ENCODE assay signal across 30 cellular contexts in the genomic region with DNA sequence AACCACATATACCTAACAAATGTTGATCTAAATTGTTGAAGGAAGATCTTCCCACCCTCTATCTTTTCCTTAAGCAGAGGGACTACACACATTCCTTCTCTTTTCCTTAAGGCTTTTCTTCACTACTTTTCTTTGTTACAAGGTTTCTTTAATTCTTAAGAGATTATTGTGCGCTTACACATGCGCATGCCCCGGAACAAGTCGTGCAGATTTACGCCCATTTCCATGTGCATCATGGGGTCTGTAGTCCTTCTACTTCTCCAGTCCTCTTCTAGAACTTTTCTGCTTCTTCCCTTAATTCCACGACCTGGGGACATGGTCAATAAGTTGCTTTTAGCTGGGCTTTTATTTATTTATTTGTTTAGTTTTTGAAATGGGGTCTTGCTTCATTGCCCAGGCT. TPM values are rescaled to one million over a fixed set of nuclear protein-coding genes. Genes with fewer than 3 reads are reported as not detected.
"Had no signal": no experiment of that assay in that cellular context is flagged by ENCODE, and none has a peak within 500 bp of the region (broad histone marks: within the 10 kb centered on the region; RNA-seq: fewer than 3 reads in every experiment).

No MANE protein-coding gene starts in this region.

- ATAC-seq: stimulated activated effector memory CD8-positive, alpha-beta T cell treated with anti-CD3 and anti-CD28 coated beads, Interleukin-12 subunit alpha, Interleukin-12 subunit beta, amount 100 ng/mL, for 72 hours; stimulated activated memory B cell treated with anti-CD40 and anti-IgM and Interleukin-4, amounts not matched to agents 10 μg/mL and 1 μg/mL and 100 μg/mL, for 72 hours; stimulated activated naive B cell treated with anti-CD40 and anti-IgM and Interleukin-4, amounts not matched to agents 10 μg/mL and 1 μg/mL and 100 μg/mL, for 72 hours; stimulated activated naive CD8-positive, alpha-beta T cell treated with anti-CD3 and anti-CD28 coated beads, Interleukin-15, amount 100 ng/mL, for 72 hours; stimulated activated naive CD8-positive, alpha-beta T cell treated with anti-CD3 and anti-CD28 coated beads, Interleukin-15, Interleukin-2, amounts not matched to agents 100 U/mL and 50 U/mL, for 24 hours; upper lobe of right lung had no signal

- H3K27ac Mint-ChIP-seq: stimulated activated effector memory CD8-positive, alpha-beta T cell treated with anti-CD3 and anti-CD28 coated beads, Interleukin-12 subunit alpha, Interleukin-12 subunit beta, amount 100 ng/mL, for 72 hours; stimulated activated memory B cell treated with anti-CD40 and anti-IgM and Interleukin-4, amounts not matched to agents 10 μg/mL and 1 μg/mL and 100 μg/mL, for 72 hours; stimulated activated naive B cell treated with anti-CD40 and anti-IgM and Interleukin-4, amounts not matched to agents 10 μg/mL and 1 μg/mL and 100 μg/mL, for 72 hours; stimulated activated naive CD8-positive, alpha-beta T cell treated with anti-CD3 and anti-CD28 coated beads, Interleukin-15, amount 100 ng/mL, for 72 hours; stimulated activated naive CD8-positive, alpha-beta T cell treated with anti-CD3 and anti-CD28 coated beads, Interleukin-15, Interleukin-2, amounts not matched to agents 100 ng/mL and 50 ng/mL, for 24 hours; type B pancreatic cell had no signal

- H3K36me3 ChIP-seq: stomach, suprapubic skin, thoracic aorta, thyroid gland, tibial artery, tibial nerve, transverse colon, upper lobe of left lung, upper lobe of right lung, uterus, vagina had no signal

- H3K36me3 Mint-ChIP-seq: stimulated activated effector memory CD8-positive, alpha-beta T cell treated with anti-CD3 and anti-CD28 coated beads, Interleukin-12 subunit alpha, Interleukin-12 subunit beta, amount 100 ng/mL, for 72 hours; stimulated activated memory B cell treated with anti-CD40 and anti-IgM and Interleukin-4, amounts not matched to agents 10 μg/mL and 1 μg/mL and 100 μg/mL, for 72 hours; stimulated activated naive B cell treated with anti-CD40 and anti-IgM and Interleukin-4, amounts not matched to agents 10 μg/mL and 1 μg/mL and 100 μg/mL, for 72 hours; type B pancreatic cell had no signal

- H3K4me1 ChIP-seq: upper lobe of right lung had no signal

- DNase-seq: stimulated activated CD4-positive, alpha-beta T cell treated with anti-CD3 and anti-CD28 coated beads, Interleukin-2, amount 100 ng/mL, for 48 hours; stimulated activated CD4-positive, alpha-beta T cell treated with anti-CD3 and anti-CD28 coated beads, Interleukin-4, amount 100 ng/mL, for 1 hour; stimulated activated CD4-positive, alpha-beta T cell treated with anti-CD3 and anti-CD28 coated beads, Interleukin-4, amount 100 ng/mL, for 24 hours; stimulated activated CD4-positive, alpha-beta T cell treated with anti-CD3 and anti-CD28 coated beads, Interleukin-4, amount 100 ng/mL, for 4 hours; stimulated activated CD8-positive, alpha-beta memory T cell treated with anti-CD3 and anti-CD28 coated beads, Interleukin-4, amount 100 ng/mL, for 48 hours; stimulated activated naive B cell treated with anti-CD40 and anti-IgM and Interleukin-4, amounts not matched to agents 10 μg/mL and 1 μg/mL and 100 μg/mL, for 72 hours; stimulated activated naive CD4-positive, alpha-beta T cell; stimulated activated naive CD4-positive, alpha-beta T cell treated with Interleukin-2 at 50 U/mL for 16 hours; stimulated activated naive CD8-positive, alpha-beta T cell treated with anti-CD3 and anti-CD28 coated beads, Interleukin-15, amount 100 ng/mL, for 72 hours; stimulated activated naive CD8-positive, alpha-beta T cell treated with anti-CD3 and anti-CD28 coated beads, Interleukin-15, Interleukin-2, amounts not matched to agents 100 U/mL and 50 U/mL, for 24 hours; stomach; substantia nigra; testis; thyroid gland; tibial artery; transverse colon; trophoblast cell; upper lobe of left lung; upper lobe of right lung; uterus had no signal

- FAIRE-seq: urothelium cell line had no signal

- H3K4me3 ChIP-seq: stomach, suprapubic skin, testis, thoracic aorta, thyroid gland, tibial artery, tibial nerve, transverse colon, upper lobe of left lung, upper lobe of right lung, uterus, vagina had no signal

- H3K9me3 Mint-ChIP-seq: stimulated activated effector memory CD8-positive, alpha-beta T cell treated with anti-CD3 and anti-CD28 coated beads, Interleukin-12 subunit alpha, Interleukin-12 subunit beta, amount 100 ng/mL, for 72 hours; stimulated activated memory B cell treated with anti-CD40 and anti-IgM and Interleukin-4, amounts not matched to agents 10 μg/mL and 1 μg/mL and 100 μg/mL, for 72 hours; stimulated activated naive B cell treated with anti-CD40 and anti-IgM and Interleukin-4, amounts not matched to agents 10 μg/mL and 1 μg/mL and 100 μg/mL, for 72 hours; stimulated activated naive CD8-positive, alpha-beta T cell treated with anti-CD3 and anti-CD28 coated beads, Interleukin-15, amount 100 ng/mL, for 72 hours; stimulated activated naive CD8-positive, alpha-beta T cell treated with anti-CD3 and anti-CD28 coated beads, Interleukin-15, Interleukin-2, amounts not matched to agents 100 ng/mL and 50 ng/mL, for 24 hours; type B pancreatic cell had no signal

- H3K27ac ChIP-seq: stomach, suprapubic skin, testis, thoracic aorta, thyroid gland, tibial artery, tibial nerve, transverse colon, upper lobe of left lung, upper lobe of right lung, uterus, vagina had no signal

- H3K4me3 Mint-ChIP-seq: stimulated activated effector memory CD8-positive, alpha-beta T cell treated with anti-CD3 and anti-CD28 coated beads, Interleukin-12 subunit alpha, Interleukin-12 subunit beta, amount 100 ng/mL, for 72 hours; stimulated activated memory B cell treated with anti-CD40 and anti-IgM and Interleukin-4, amounts not matched to agents 10 μg/mL and 1 μg/mL and 100 μg/mL, for 72 hours; stimulated activated naive B cell treated with anti-CD40 and anti-IgM and Interleukin-4, amounts not matched to agents 10 μg/mL and 1 μg/mL and 100 μg/mL, for 72 hours; stimulated activated naive CD8-positive, alpha-beta T cell treated with anti-CD3 and anti-CD28 coated beads, Interleukin-15, amount 100 ng/mL, for 72 hours; stimulated activated naive CD8-positive, alpha-beta T cell treated with anti-CD3 and anti-CD28 coated beads, Interleukin-15, Interleukin-2, amounts not matched to agents 100 ng/mL and 50 ng/mL, for 24 hours had no signal

- H3K27me3 ChIP-seq: testis, thyroid gland, uterus, vagina had no signal

- H3K9me3 ChIP-seq: stomach, suprapubic skin, testis, thoracic aorta, thyroid gland, tibial artery, tibial nerve, transverse colon, upper lobe of left lung, upper lobe of right lung, uterus, vagina had no signal

RNA-seq across cellular contexts. Expression of a gene that starts 1.7 kb away (rescaled TPM):
- total RNA-seq: subcutaneous adipose tissue, thoracic aorta, tibial nerve, upper lobe of right lung had no signal
